ENCODE assay signal across 8 cellular contexts in the genomic region with DNA sequence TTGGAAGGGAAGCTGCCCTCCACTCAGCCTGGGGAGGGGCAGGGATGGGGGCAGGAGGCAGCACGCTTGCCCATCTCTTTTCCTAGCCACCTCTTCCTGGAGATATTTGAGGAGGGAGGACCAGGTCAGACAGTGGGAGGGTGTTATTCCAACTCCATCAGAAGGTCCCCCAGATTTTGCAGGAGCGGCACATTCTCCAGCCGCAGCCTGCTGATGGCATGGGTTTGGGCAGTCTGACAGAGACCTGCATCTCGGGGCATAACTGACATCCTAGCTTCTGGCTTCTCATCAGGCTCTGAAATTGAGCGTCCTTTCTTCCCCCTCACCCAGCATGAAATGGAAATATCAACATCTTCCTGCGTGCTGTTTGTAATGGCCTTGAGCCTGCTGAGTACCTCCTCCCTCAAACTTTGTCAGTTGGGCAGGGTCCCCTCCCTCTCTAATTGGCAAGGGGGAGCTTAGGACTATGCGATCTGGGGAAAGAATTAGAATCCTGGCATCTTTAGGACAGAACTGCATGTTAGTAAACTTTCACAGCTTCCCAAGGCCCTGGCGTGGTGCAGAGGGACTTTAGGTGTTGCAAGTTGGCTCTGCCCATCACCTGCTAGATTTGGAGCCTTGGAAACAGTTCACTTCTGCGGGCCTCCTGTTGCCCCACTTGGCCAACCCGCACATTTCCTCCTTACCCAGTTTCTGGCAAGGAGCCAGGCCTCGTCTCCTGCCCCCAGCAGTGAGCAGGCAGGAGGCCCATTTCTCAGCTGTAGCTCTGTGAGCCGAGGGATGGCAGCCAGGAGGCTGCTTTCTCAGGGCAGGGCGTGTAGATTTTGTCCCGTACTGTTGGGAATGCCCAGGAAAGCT. TPM values are rescaled to one million over a fixed set of nuclear protein-coding genes. Genes with fewer than 3 reads are reported as not detected.
DNase-seq lines count a peak whose midpoint lies in the region; ATAC-seq lines count a peak whose summit lies in the region.

No MANE protein-coding gene starts in this region.

- H3K36me3 Mint-ChIP-seq in CD4-positive, CD25-positive, alpha-beta regulatory T cell, result no peaks in the 10 kb centered on the region
- H3K36me3 Mint-ChIP-seq in IgD-negative memory B cell, result no peaks in the 10 kb centered on the region
- no peaks in the 10 kb centered on the region for H3K36me3 Mint-ChIP-seq in T-helper 1 cell treated with Interleukin-12 subunit alpha and Interleukin-12 subunit beta and Interleukin-4 antibody, amounts not matched to agents 30 μg/mL and 1 μg/mL, for 36 hours (ENCODE audit: low read depth)

- H3K9me3 Mint-ChIP-seq in CD4-positive, CD25-positive, alpha-beta regulatory T cell, result peaks cover 0 to 2% (median 0%) of the 10 kb centered on the region in 7 donors
- H3K9me3 Mint-ChIP-seq in IgD-negative memory B cell, result no peaks in the 10 kb centered on the region
- no peaks in the 10 kb centered on the region for H3K9me3 Mint-ChIP-seq in T-helper 1 cell treated with Interleukin-12 subunit alpha and Interleukin-12 subunit beta and Interleukin-4 antibody, amounts not matched to agents 30 μg/mL and 1 μg/mL, for 36 hours

- peak; percentile 29 to 33 for ATAC-seq in CD4-positive, CD25-positive, alpha-beta regulatory T cell (ENCODE audit: low read depth in 2 of 2)
- ATAC-seq in HG02870 (IDR thresholded peaks at IDR 0.05; ENCODE audit: unreplicated experiment) (no peak), GM21619 (IDR thresholded peaks at IDR 0.05; ENCODE audit: unreplicated experiment) (no peak)

- H3K27ac ChIP-seq in CD4-positive, CD25-positive, alpha-beta regulatory T cell (ENCODE audit: insufficient read depth, low read length, poor library complexity, severe bottlenecking), result peak overlapping the region; percentile 57
- H3K27ac ChIP-seq in caudate nucleus (ENCODE audit: low read depth, low read length) (peak overlapping the region; percentile 9), thymus (ENCODE audit: low read depth) (peak overlapping the region; percentile 79)

- H3K4me1 ChIP-seq in CD4-positive, CD25-positive, alpha-beta regulatory T cell (ENCODE audit: control insufficient read depth, insufficient read depth, low read length, poor library complexity, severe bottlenecking), result peaks cover 42% of the 10 kb centered on the region
- H3K4me1 ChIP-seq in thymus (ENCODE audit: control insufficient read depth, insufficient read depth, low read length), result peaks cover 37% of the 10 kb centered on the region

- peak overlapping the region; percentile 66 to 91 (median 88) for H3K4me3 Mint-ChIP-seq in CD4-positive, CD25-positive, alpha-beta regulatory T cell
- peak overlapping the region; percentile 56 to 94 (median 88) for H3K4me3 Mint-ChIP-seq in IgD-negative memory B cell
- peak overlapping the region; percentile 54 for H3K4me3 Mint-ChIP-seq in T-helper 1 cell treated with Interleukin-12 subunit alpha and Interleukin-12 subunit beta and Interleukin-4 antibody, amounts not matched to agents 30 μg/mL and 1 μg/mL, for 36 hours

- H3K27ac Mint-ChIP-seq in CD4-positive, CD25-positive, alpha-beta regulatory T cell, result peak overlapping the region; percentile 52 to 86 (median 68)
- H3K27ac Mint-ChIP-seq in IgD-negative memory B cell, result peak overlapping the region; percentile 66 to 91 (median 84)
- no peak overlapping the region for H3K27ac Mint-ChIP-seq in T-helper 1 cell treated with Interleukin-12 subunit alpha and Interleukin-12 subunit beta and Interleukin-4 antibody, amounts not matched to agents 30 μg/mL and 1 μg/mL, for 36 hours

- peaks cover 22% of the 10 kb centered on the region for H3K27me3 Mint-ChIP-seq in CD4-positive, CD25-positive, alpha-beta regulatory T cell
- peaks cover 8% of the 10 kb centered on the region for H3K27me3 Mint-ChIP-seq in IgD-negative memory B cell
- H3K27me3 Mint-ChIP-seq in T-helper 1 cell treated with Interleukin-12 subunit alpha and Interleukin-12 subunit beta and Interleukin-4 antibody, amounts not matched to agents 30 μg/mL and 1 μg/mL, for 36 hours (ENCODE audit: low read depth), result peaks cover 50% of the 10 kb centered on the region

- peak; percentile 42 to 69 (median 61) for DNase-seq in CD4-positive, CD25-positive, alpha-beta regulatory T cell
- peak in 46 of 61 donors; percentile 13 to 86 (median 56) for DNase-seq in caudate nucleus (lab: John Stamatoyannopoulos, UW)
- DNase-seq in middle frontal gyrus (ENCODE audit: extremely low spot score, low spot score), result peak; percentile 62

- H3K9me3 ChIP-seq in CD4-positive, CD25-positive, alpha-beta regulatory T cell (ENCODE audit: control insufficient read depth in 2 of 2, low read length in 2 of 2), result no peaks in the 10 kb centered on the region
- no peaks in the 10 kb centered on the region for H3K9me3 ChIP-seq in thymus (ENCODE audit: control insufficient read depth)

- H3K4me3 ChIP-seq in CD4-positive, CD25-positive, alpha-beta regulatory T cell (ENCODE audit: low read depth, low read length), result peak overlapping the region; percentile 13
- peak overlapping the region; percentile 90 for H3K4me3 ChIP-seq in thymus (ENCODE audit: low read length)

- WGBS in thymus, result 18% methylated on average over 14 of the region's 14 CpGs

- H3K4me1 Mint-ChIP-seq in CD4-positive, CD25-positive, alpha-beta regulatory T cell, result peaks cover 0 to 62% (median 16%) of the 10 kb centered on the region in 4 donors
- H3K4me1 Mint-ChIP-seq in IgD-negative memory B cell, result peaks cover 15 to 28% (median 24%) of the 10 kb centered on the region in 3 donors
- H3K4me1 Mint-ChIP-seq in T-helper 1 cell treated with Interleukin-12 subunit alpha and Interleukin-12 subunit beta and Interleukin-4 antibody, amounts not matched to agents 30 μg/mL and 1 μg/mL, for 36 hours (ENCODE audit: low read depth), result peaks cover 11% of the 10 kb centered on the region

- no peaks in the 10 kb centered on the region for H3K36me3 ChIP-seq in CD4-positive, CD25-positive, alpha-beta regulatory T cell (ENCODE audit: control insufficient read depth, insufficient read depth, low read length)
- peaks cover 3% of the 10 kb centered on the region for H3K36me3 ChIP-seq in thymus (ENCODE audit: control insufficient read depth, insufficient read depth)

- no peaks in the 10 kb centered on the region for H3K27me3 ChIP-seq in CD4-positive, CD25-positive, alpha-beta regulatory T cell (ENCODE audit: control insufficient read depth, insufficient read depth, low read length)
- H3K27me3 ChIP-seq in thymus (ENCODE audit: control insufficient read depth, insufficient read depth), result no peaks in the 10 kb centered on the region

RNA-seq across cellular contexts. Expression of a gene that starts 2.2 kb away (rescaled TPM):
- total RNA-seq in CD4-positive, CD25-positive, alpha-beta regulatory T cell, result 29.3 TPM
- 10 to 100 TPM; 50.5 to 70.3 (median 55.9) TPM for polyA plus RNA-seq in CD4-positive, CD25-positive, alpha-beta regulatory T cell
- 162 TPM for polyA plus RNA-seq in IgD-negative memory B cell
- 79.4 TPM for polyA plus RNA-seq in thymus

RNA-seq across cellular contexts. Expression of a gene that starts 58.1 kb away (rescaled TPM):
- total RNA-seq in CD4-positive, CD25-positive, alpha-beta regulatory T cell, result 24.4 TPM
- polyA plus RNA-seq in CD4-positive, CD25-positive, alpha-beta regulatory T cell, result 1 to 10 TPM; 1.6 to 7.1 (median 4.0) TPM
- 1.9 TPM for polyA plus RNA-seq in IgD-negative memory B cell
- 1.9 TPM for polyA plus RNA-seq in thymus

Comparison
In these comparisons a context has a peak if more than half of its experiments do, and no peak if none do; other contexts are left out.
1. ATAC-seq: peak in CD4-positive, CD25-positive, alpha-beta regulatory T cell (2 of 2); none in HG02870 (single experiment) and GM21619 (single experiment).
2. H3K27ac ChIP-seq: peak in every context shown above with its lines; median percentile 79 in thymus; 57 in CD4-positive, CD25-positive, alpha-beta regulatory T cell; 9 in caudate nucleus.
3. Peak in every context shown above with its lines, with median percentiles within 50 percentile points of each other: DNase-seq and H3K4me3 Mint-ChIP-seq.